In genomic region chr11:80727315-80727714, GRCh38 we compare ENCODE assay signal across 11 cellular contexts.
A peak's percentile ranks its signal among the peaks of the same experiment; 100 is the strongest.
DNase-seq lines count a peak whose midpoint lies in the region; ATAC-seq and TF ChIP-seq lines count a peak whose summit lies in the region.
"Had no signal": no experiment of that assay in that cellular context is flagged by ENCODE, and none has a peak within 500 bp of the region (broad histone marks: within the 10 kb centered on the region; RNA-seq: fewer than 3 reads in every experiment).

No MANE protein-coding gene starts in this region.

- H3K4me3 Mint-ChIP-seq in memory B cell = no peak overlapping the region
- H3K4me3 Mint-ChIP-seq: T-helper 1 cell treated with Interleukin-12 subunit alpha and Interleukin-12 subunit beta and Interleukin-4 antibody, amounts not matched to agents 30 μg/mL and 1 μg/mL, for 36 hours had no signal

- no peak overlapping the region for H3K4me3 ChIP-seq in gastroesophageal sphincter
- H3K4me3 ChIP-seq: BLaER1 treated with 17β-estradiol and CSF1 and Interleukin-3, amounts not matched to agents 10 nM and 100 nM; lung had no signal

- H3K36me3 ChIP-seq in gastroesophageal sphincter = no peaks in the 10 kb centered on the region
- H3K36me3 ChIP-seq: BLaER1 treated with 17β-estradiol and CSF1 and Interleukin-3, amounts not matched to agents 10 nM and 100 nM had no signal

- no peak for TF ChIP-seq EP300 in gastroesophageal sphincter (IDR thresholded peaks at IDR 0.05)

- H3K4me1 ChIP-seq in gastroesophageal sphincter = no peaks in the 10 kb centered on the region

- TF ChIP-seq POLR2A in gastroesophageal sphincter (IDR thresholded peaks at IDR 0.05) = no peak

- DNase-seq in NOMO-1 treated with DMSO at 0.1 percent for 48 hours (lab: John Stamatoyannopoulos, UW; ENCODE audit: unreplicated experiment) (peak; percentile 49), NOMO-1 treated with dmso at 0.1 percent for 144 hours (lab: John Stamatoyannopoulos, UW; ENCODE audit: unreplicated experiment) (no peak), RKO (ENCODE audit: low spot score) (peak; percentile 21), memory B cell (ENCODE audit: low spot score in 2 of 2) (no peak), cerebellar nuclear complex (lab: John Stamatoyannopoulos, UW) (no peak)

- no peaks in the 10 kb centered on the region for H3K9me3 ChIP-seq in gastroesophageal sphincter
- H3K9me3 ChIP-seq: BLaER1 treated with 17β-estradiol and CSF1 and Interleukin-3, amounts not matched to agents 10 nM and 100 nM had no signal

- H3K36me3 Mint-ChIP-seq in memory B cell = no peaks in the 10 kb centered on the region

- 8 to 20% methylated on average over 2 to 3 of the region's 3 CpGs for WGBS in gastroesophageal sphincter (ENCODE audit: low coverage in 1 of 2), 2 donors

- ATAC-seq in HG02981 (IDR thresholded peaks at IDR 0.05; ENCODE audit: unreplicated experiment) (peak; percentile 86), memory B cell (ENCODE audit: low read depth) (peak; percentile 47), gastroesophageal sphincter (no peak), HG02840 (IDR thresholded peaks at IDR 0.05; ENCODE audit: low FRiP score, unreplicated experiment) (no peak)

- no peaks in the 10 kb centered on the region for H3K27me3 Mint-ChIP-seq in memory B cell

- no peak overlapping the region for H3K27ac ChIP-seq in gastroesophageal sphincter
- H3K27ac ChIP-seq: BLaER1 treated with 17β-estradiol and CSF1 and Interleukin-3, amounts not matched to agents 10 nM and 100 nM had no signal

- H3K27me3 ChIP-seq in gastroesophageal sphincter = no peaks in the 10 kb centered on the region
- H3K27me3 ChIP-seq: BLaER1 treated with 17β-estradiol and CSF1 and Interleukin-3, amounts not matched to agents 10 nM and 100 nM had no signal

- H3K4me1 Mint-ChIP-seq in memory B cell = no peaks in the 10 kb centered on the region

- H3K9me3 Mint-ChIP-seq in memory B cell = no peaks in the 10 kb centered on the region
- H3K9me3 Mint-ChIP-seq: T-helper 1 cell treated with Interleukin-12 subunit alpha and Interleukin-12 subunit beta and Interleukin-4 antibody, amounts not matched to agents 30 μg/mL and 1 μg/mL, for 36 hours had no signal

- TF ChIP-seq CTCF in gastroesophageal sphincter (IDR thresholded peaks at IDR 0.05) = no peak

- no peak overlapping the region for H3K27ac Mint-ChIP-seq in memory B cell
- H3K27ac Mint-ChIP-seq: T-helper 1 cell treated with Interleukin-12 subunit alpha and Interleukin-12 subunit beta and Interleukin-4 antibody, amounts not matched to agents 30 μg/mL and 1 μg/mL, for 36 hours had no signal

Comparison
In these comparisons a context has a peak if more than half of its experiments do, and no peak if none do; other contexts are left out.
1. DNase-seq: peak in NOMO-1 treated with DMSO at 0.1 percent for 48 hours (single experiment) and RKO (single experiment); none in NOMO-1 treated with dmso at 0.1 percent for 144 hours (single experiment), memory B cell (0 of 2) and cerebellar nuclear complex (0 of 2).
2. ATAC-seq: peak in HG02981 (single experiment) and memory B cell (single experiment); none in gastroesophageal sphincter (single experiment) and HG02840 (single experiment).